Comparison of ENCODE assay signal across 8 cellular contexts in the genomic region with DNA sequence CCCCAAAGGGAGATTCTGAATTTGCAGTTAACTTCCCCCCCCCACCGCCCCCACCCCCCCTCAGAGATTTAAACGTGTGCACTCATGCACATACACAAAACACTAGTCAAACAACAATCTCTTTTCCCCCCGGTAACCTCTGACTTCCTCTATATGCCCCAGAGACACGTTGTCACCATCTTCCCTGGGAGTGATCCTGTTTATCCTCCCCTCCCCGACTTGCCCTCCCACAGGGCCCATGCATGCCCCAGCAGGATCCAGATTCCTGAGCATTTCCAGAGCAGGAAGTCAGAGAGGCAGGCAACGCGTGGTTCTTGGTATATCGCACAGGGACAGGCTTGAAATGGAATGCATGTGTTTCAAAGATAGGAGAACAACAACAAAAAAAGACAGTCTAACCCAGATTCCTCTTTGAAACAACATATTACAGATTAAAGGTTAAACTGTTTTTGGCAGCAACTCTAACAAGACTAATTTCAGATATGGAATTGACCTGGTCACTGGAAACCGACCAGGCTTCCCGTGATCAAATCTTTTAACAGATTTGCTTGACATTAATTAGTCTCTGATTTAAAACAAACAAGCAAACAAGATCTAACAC. TPM values are rescaled to one million over a fixed set of nuclear protein-coding genes. Genes with fewer than 3 reads are reported as not detected.
DNase-seq lines count a peak whose midpoint lies in the region; ATAC-seq and TF ChIP-seq lines count a peak whose summit lies in the region.

No MANE protein-coding gene starts in this region.

- TSS peak; percentile 98 for BruUV-seq in mammary epithelial cell (replicated peaks; lab: Mats Ljungman, UMichigan)

- intact Hi-C loops in mammary epithelial cell (cut with micrococcal nuclease) = loop anchor here (5.0 kb wide), 2 partner anchors 119 to 144 kb away; no protein-coding TSS in a partner anchor
- intact Hi-C loops in stomach (cut with DNase I; ENCODE audit: low total_unique reads) = loop anchor here (5.0 to 10.0 kb wide), 2 partner anchors 122 to 324 kb away; no protein-coding TSS in a partner anchor

- CTCF ChIA-PET in mammary epithelial cell (lab: Charles Lee; ENCODE audit: low non-redundant PET) = no interaction called here

- no peak for TF ChIP-seq CTCF in mammary epithelial cell (conservative IDR thresholded peaks at IDR 0.05 in 1 of 2, IDR thresholded peaks at IDR 0.05 in 1 of 2; ENCODE audit: extremely low read depth in 1 of 2, insufficient read depth in 1 of 2, low read depth in 1 of 2, low read length in 2 of 2)
- TF ChIP-seq CTCF in stomach (IDR thresholded peaks at IDR 0.05) = no peak

- peaks cover 48% of the 10 kb centered on the region for H3K4me1 ChIP-seq in mammary epithelial cell (ENCODE audit: insufficient read depth, low read length)
- peaks cover 33 to 64% (median 58%) of the 10 kb centered on the region in 4 donors for H3K4me1 ChIP-seq in stomach

- no peaks in the 10 kb centered on the region for H3K36me3 ChIP-seq in mammary epithelial cell (ENCODE audit: insufficient read depth, low read length)
- H3K36me3 ChIP-seq in stomach = peaks cover 0 to 10% (median 0%) of the 10 kb centered on the region in 4 donors

- in situ Hi-C loops in mammary epithelial cell (cut with MboI; ENCODE audit: low sequenced_read_pairs in 2 of 2) = loop anchor here in 1 of 2 donors (5.0 kb wide), 2 partner anchors 119 to 259 kb away; no protein-coding TSS in a partner anchor

- dilution Hi-C loops in mammary epithelial cell (cut with HindIII; ENCODE audit: low sequenced_read_pairs) = no loop called here

- ATAC-seq in GM18868 (IDR thresholded peaks at IDR 0.05; ENCODE audit: unreplicated experiment) = no peak

- under 1% methylated on average over 7 of the region's 10 CpGs for WGBS in mammary epithelial cell (ENCODE audit: low coverage, missing lambda C conversion rate)
- WGBS in stomach, 5 donors = 1 to 12% (median 8%) methylated on average over 9 to 10 of the region's 10 CpGs

- H2AFZ ChIP-seq in mammary epithelial cell (ENCODE audit: low read depth, low read length) = no peak overlapping the region

- H3K9ac ChIP-seq in mammary epithelial cell (ENCODE audit: insufficient read depth, low read length) = peak overlapping the region; percentile 94

- peak; percentile 31 for DNase-seq in SIG-M5 treated with dmso at 0.1 percent for 504 hours (lab: John Stamatoyannopoulos, UW; ENCODE audit: unreplicated experiment)
- no peak for DNase-seq in SIG-M5 (lab: John Stamatoyannopoulos, UW)
- peak; percentile 76 for DNase-seq in NCI-H226
- peak; percentile 90 for DNase-seq in mammary epithelial cell
- peak; percentile 59 for DNase-seq in kidney glomerular epithelial cell (lab: John Stamatoyannopoulos, UW)
- no peak for DNase-seq in stomach
- DNase-seq in NCI-H2196 treated with DMSO at 0.1 percent for 48 hours (lab: John Stamatoyannopoulos, UW; ENCODE audit: unreplicated experiment) = no peak

- no peak for TF ChIP-seq EP300 in stomach (IDR thresholded peaks at IDR 0.05)

- no peaks in the 10 kb centered on the region for H3K27me3 ChIP-seq in mammary epithelial cell (ENCODE audit: insufficient read depth, low read length)
- H3K27me3 ChIP-seq in stomach = no peaks in the 10 kb centered on the region

- H4K20me1 ChIP-seq in mammary epithelial cell (ENCODE audit: insufficient read depth, low read length) = peaks cover 3% of the 10 kb centered on the region

- no peaks in the 10 kb centered on the region for H3K9me3 ChIP-seq in mammary epithelial cell (replicated peaks; ENCODE audit: insufficient read depth, low read length)
- no peaks in the 10 kb centered on the region for H3K9me3 ChIP-seq in stomach

- H3K4me3 ChIP-seq in mammary epithelial cell (replicated peaks in 1 of 3; ENCODE audit: insufficient read depth in 1 of 3, low read depth in 2 of 3, low read length in 3 of 3) = peak overlapping the region; percentile 80 to 97 (median 95)
- H3K4me3 ChIP-seq in stomach = peak overlapping the region; percentile 88 to 99 (median 96)

- peak overlapping the region; percentile 94 for H3K4me2 ChIP-seq in mammary epithelial cell (ENCODE audit: insufficient read depth, low read depth, low read length)

- peak overlapping the region; percentile 97 for H3K27ac ChIP-seq in mammary epithelial cell (ENCODE audit: insufficient read depth, low read depth, low read length)
- peak overlapping the region; percentile 9 to 97 (median 96) for H3K27ac ChIP-seq in stomach

- peaks cover 72% of the 10 kb centered on the region for H3K79me2 ChIP-seq in mammary epithelial cell (ENCODE audit: insufficient read depth, low read length)

- no peak for TF ChIP-seq POLR2A in stomach (IDR thresholded peaks at IDR 0.05)

RNA-seq across cellular contexts. Expression of a gene that starts 1.3 kb away (rescaled TPM):
- total RNA-seq in mammary epithelial cell (100 to 1,000 TPM; 106 to 196 TPM), stomach (10 to 100 TPM; 12.5 to 84.4 (median 56.5) TPM)
- polyA plus RNA-seq in mammary epithelial cell (173 TPM), stomach (10 to 100 TPM; 28.7 to 64.6 (median 33.0) TPM)
- polyA minus RNA-seq in mammary epithelial cell = 213 TPM

RNA-seq across cellular contexts. Expression of a gene that starts 5.3 kb away (rescaled TPM):
- total RNA-seq in mammary epithelial cell (1 to 10 TPM; 1.0 to 3.3 TPM), stomach (10 to 100 TPM in 3 of 5 donors, 1 to 10 TPM in 2; 8.8 to 65.2 (median 16.8) TPM)
- polyA plus RNA-seq in mammary epithelial cell (0.86 TPM), stomach (1 to 10 TPM; 2.8 to 8.2 (median 5.9) TPM)
- not detected for polyA minus RNA-seq in mammary epithelial cell

Comparison
In these comparisons a context has a peak if more than half of its experiments do, and no peak if none do; other contexts are left out.
1. DNase-seq: peak in SIG-M5 treated with dmso at 0.1 percent for 504 hours (single experiment), NCI-H226 (single experiment), mammary epithelial cell (single experiment) and kidney glomerular epithelial cell (single experiment); none in SIG-M5 (single experiment), stomach (single experiment) and NCI-H2196 treated with DMSO at 0.1 percent for 48 hours (single experiment).